ENCODE assay signal across 16 cellular contexts in genomic region chr10:29470843-29471482, GRCh38.
A peak's percentile ranks its signal among the peaks of the same experiment; 100 is the strongest.
DNase-seq lines count a peak whose midpoint lies in the region; ATAC-seq, FAIRE-seq and TF ChIP-seq lines count a peak whose summit lies in the region.
"Had no signal": no experiment of that assay in that cellular context is flagged by ENCODE, and none has a peak within 500 bp of the region (broad histone marks: within the 10 kb centered on the region; RNA-seq: fewer than 3 reads in every experiment).

No MANE protein-coding gene starts in this region.

- H3K27me3 Mint-ChIP-seq in activated T-helper 17 cell treated with anti-CD3 and anti-CD28 coated beads, Interleukin-2, amount 50 U/mL, for 72 hours = no peaks in the 10 kb centered on the region
- H3K27me3 Mint-ChIP-seq: activated T-cell treated with anti-CD3 and anti-CD28 coated beads, Interleukin-2, amount 50 U/mL, for 24 hours had no signal

- DNase-seq in ELR (ENCODE audit: low read depth) = peak; percentile 46
- no peak for DNase-seq in keratinocyte (ENCODE audit: low read depth, low spot score)
- DNase-seq in stimulated activated effector memory CD8-positive, alpha-beta T cell treated with anti-CD3 and anti-CD28 coated beads, Interleukin-12 subunit alpha, Interleukin-12 subunit beta, amount 100 ng/mL, for 72 hours (ENCODE audit: low spot score in 2 of 2) = no peak
- DNase-seq in activated CD8-positive, alpha-beta memory T cell treated with anti-CD3 and anti-CD28 coated beads for 24 hours = no peak
- DNase-seq: activated CD4-positive, alpha-beta T cell treated with anti-CD3 and anti-CD28 coated beads for 4 hours; activated T-cell treated with anti-CD3 and anti-CD28 coated beads, Interleukin-2, amount 50 U/mL, for 24 hours; C1 segment of cervical spinal cord; effector CD4-positive, alpha-beta T cell; NCI-H1092 treated with DMSO at 0.1 percent for 48 hours; NCI-H446; stimulated activated CD4-positive, alpha-beta T cell treated with anti-CD3 and anti-CD28 coated beads, Interleukin-12 subunit alpha, Interleukin-12 subunit beta, amount 100 ng/mL, for 4 hours had no signal

- peak overlapping the region; percentile 71 for H3K27ac ChIP-seq in keratinocyte (ENCODE audit: control insufficient read depth, insufficient read depth, low read length)

- H3K27ac Mint-ChIP-seq in activated T-helper 17 cell treated with anti-CD3 and anti-CD28 coated beads, Interleukin-2, amount 50 U/mL, for 72 hours = peak overlapping the region; percentile 80
- peak overlapping the region; percentile 77 for H3K27ac Mint-ChIP-seq in stimulated activated effector memory CD8-positive, alpha-beta T cell treated with anti-CD3 and anti-CD28 coated beads, Interleukin-12 subunit alpha, Interleukin-12 subunit beta, amount 100 ng/mL, for 72 hours

- H3K9me3 ChIP-seq in keratinocyte (ENCODE audit: control insufficient read depth, low read depth, low read length) = no peaks in the 10 kb centered on the region

- peaks cover 2% of the 10 kb centered on the region for H3K9me1 ChIP-seq in keratinocyte (ENCODE audit: control insufficient read depth, extremely low read depth, insufficient read depth, low read length)

- H3K79me2 ChIP-seq in keratinocyte (ENCODE audit: control insufficient read depth, insufficient read depth, low read length) = no peaks in the 10 kb centered on the region

- peak overlapping the region; percentile 6 for H3K9ac ChIP-seq in keratinocyte (ENCODE audit: control insufficient read depth, extremely low read depth, insufficient read depth, low read length)

- peaks cover 21 to 28% of the 10 kb centered on the region in 2 experiments for H3K36me3 ChIP-seq in keratinocyte (ENCODE audit: control insufficient read depth in 2 of 2, extremely low read depth in 1 of 2, insufficient read depth in 2 of 2, low read length in 2 of 2)

- H3K9me3 Mint-ChIP-seq in activated T-helper 17 cell treated with anti-CD3 and anti-CD28 coated beads, Interleukin-2, amount 50 U/mL, for 72 hours = no peaks in the 10 kb centered on the region
- no peaks in the 10 kb centered on the region for H3K9me3 Mint-ChIP-seq in stimulated activated effector memory CD8-positive, alpha-beta T cell treated with anti-CD3 and anti-CD28 coated beads, Interleukin-12 subunit alpha, Interleukin-12 subunit beta, amount 100 ng/mL, for 72 hours
- H3K9me3 Mint-ChIP-seq: activated T-cell treated with anti-CD3 and anti-CD28 coated beads, Interleukin-2, amount 50 U/mL, for 24 hours had no signal

- peak overlapping the region; percentile 61 for H3K4me2 ChIP-seq in keratinocyte (ENCODE audit: control insufficient read depth, extremely low read depth, insufficient read depth, low read depth, low read length)

- no peak overlapping the region for H3K4me3 ChIP-seq in keratinocyte (ENCODE audit: control insufficient read depth in 2 of 3, extremely low read depth in 1 of 3, insufficient read depth in 2 of 3, low read depth in 1 of 3, low read length in 3 of 3)

- no peaks in the 10 kb centered on the region for H3K4me1 Mint-ChIP-seq in activated T-helper 17 cell treated with anti-CD3 and anti-CD28 coated beads, Interleukin-2, amount 50 U/mL, for 72 hours
- H3K4me1 Mint-ChIP-seq in stimulated activated effector memory CD8-positive, alpha-beta T cell treated with anti-CD3 and anti-CD28 coated beads, Interleukin-12 subunit alpha, Interleukin-12 subunit beta, amount 100 ng/mL, for 72 hours = peaks cover 16% of the 10 kb centered on the region

- H3K36me3 Mint-ChIP-seq in activated T-helper 17 cell treated with anti-CD3 and anti-CD28 coated beads, Interleukin-2, amount 50 U/mL, for 72 hours (ENCODE audit: low read depth) = peaks cover 80% of the 10 kb centered on the region
- peaks cover 27% of the 10 kb centered on the region for H3K36me3 Mint-ChIP-seq in stimulated activated effector memory CD8-positive, alpha-beta T cell treated with anti-CD3 and anti-CD28 coated beads, Interleukin-12 subunit alpha, Interleukin-12 subunit beta, amount 100 ng/mL, for 72 hours

- H3K4me3 Mint-ChIP-seq in activated T-helper 17 cell treated with anti-CD3 and anti-CD28 coated beads, Interleukin-2, amount 50 U/mL, for 72 hours = no peak overlapping the region
- H3K4me3 Mint-ChIP-seq in stimulated activated effector memory CD8-positive, alpha-beta T cell treated with anti-CD3 and anti-CD28 coated beads, Interleukin-12 subunit alpha, Interleukin-12 subunit beta, amount 100 ng/mL, for 72 hours = no peak overlapping the region
- H3K4me3 Mint-ChIP-seq: activated T-cell treated with anti-CD3 and anti-CD28 coated beads, Interleukin-2, amount 50 U/mL, for 24 hours had no signal

- FAIRE-seq in keratinocyte (lab: Jason Lieb, UNC) = no peak
- FAIRE-seq: GM18507 had no signal

- peaks cover 19% of the 10 kb centered on the region for H3K4me1 ChIP-seq in keratinocyte (ENCODE audit: control insufficient read depth, extremely low read depth, insufficient read depth, low read length)

- ATAC-seq in activated T-helper 17 cell treated with anti-CD3 and anti-CD28 coated beads, Interleukin-2, amount 50 U/mL, for 72 hours (replicated peaks) = no peak
- ATAC-seq in stimulated activated effector memory CD8-positive, alpha-beta T cell treated with anti-CD3 and anti-CD28 coated beads, Interleukin-12 subunit alpha, Interleukin-12 subunit beta, amount 100 ng/mL, for 72 hours = no peak
- ATAC-seq in GM19463 (IDR thresholded peaks at IDR 0.05; ENCODE audit: unreplicated experiment) (no peak), HG03378 (IDR thresholded peaks at IDR 0.05; ENCODE audit: unreplicated experiment) (no peak), HG02981 (IDR thresholded peaks at IDR 0.05; ENCODE audit: unreplicated experiment) (no peak)

- peaks cover 2% of the 10 kb centered on the region for H4K20me1 ChIP-seq in keratinocyte (ENCODE audit: control insufficient read depth, extremely low read depth, insufficient read depth, low read length)

- H3K27me3 ChIP-seq in keratinocyte (ENCODE audit: control insufficient read depth, extremely low read depth, insufficient read depth, low read length) = no peaks in the 10 kb centered on the region

- no peak overlapping the region for H2AFZ ChIP-seq in keratinocyte (ENCODE audit: control insufficient read depth, low read length)

- dilution Hi-C loops in keratinocyte (cut with MboI; ENCODE audit: extremely low pct_ligation_motif_present, low sequenced_read_pairs) = no loop called here

- TF ChIP-seq CTCF in keratinocyte (optimal IDR thresholded peaks at IDR 0.05 in 1 of 3, IDR thresholded peaks at IDR 0.05 in 1 of 3, conservative IDR thresholded peaks at IDR 0.05 in 1 of 3; ENCODE audit: extremely low read depth in 1 of 3, insufficient read depth in 2 of 3, low read length in 3 of 3) = no peak
